In the genomic region with DNA sequence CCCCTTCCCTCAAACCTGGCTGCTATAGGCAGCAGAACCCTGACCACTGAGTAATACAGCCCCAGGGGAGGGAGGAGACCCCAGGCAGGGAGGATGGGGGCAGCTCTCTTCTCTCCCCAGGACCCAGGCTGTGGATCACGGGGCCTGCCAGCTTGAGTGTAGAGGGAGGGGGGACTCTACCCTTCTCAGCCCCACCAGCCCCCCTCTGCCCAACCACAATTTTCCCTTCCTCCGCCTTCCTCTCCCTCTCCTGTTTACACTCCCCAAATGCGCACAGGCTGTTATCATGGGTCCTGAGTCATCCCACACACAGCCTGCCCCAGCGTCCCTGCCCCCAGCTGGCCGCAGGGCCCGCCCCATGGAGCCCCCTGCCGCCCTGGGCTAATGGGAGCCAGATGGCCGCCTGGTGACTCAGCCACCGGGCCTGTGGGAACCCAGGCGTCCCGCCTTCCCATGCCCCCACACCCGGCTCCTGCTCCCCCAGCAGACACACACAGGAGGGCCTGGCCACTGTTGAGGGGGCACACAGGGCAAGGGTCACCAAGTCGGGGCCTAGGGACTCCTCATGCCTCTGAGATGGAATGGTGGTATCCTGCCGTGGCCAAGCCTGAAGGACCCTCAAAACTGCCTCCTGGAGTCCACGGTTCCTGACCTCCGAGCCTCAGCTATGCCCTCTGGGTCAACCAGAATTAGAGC, we compare ENCODE assay signal across 1 cellular context.
TF ChIP-seq lines count a peak whose summit lies in the region.

No MANE protein-coding gene starts in this region.

TF ChIP-seq in GM12878, 131 proteins besides CTCF, POLR2A, EP300 and RAD21:
- TF ChIP-seq HDAC2 (IDR thresholded peaks at IDR 0.05), result no peak
- TF ChIP-seq PML (IDR thresholded peaks at IDR 0.05; ENCODE audit: low read length), result peak; percentile 22; the same call in 1 of the 2 replicates
- TF ChIP-seq POLR2AphosphoS2 (IDR thresholded peaks at IDR 0.05; ENCODE audit: low read depth, low read length), result 0 out of 2 replicates have a peak, but pooled peaks have one; percentile 29
- no peak for TF ChIP-seq USF2 (IDR thresholded peaks at IDR 0.05; ENCODE audit: borderline replicate concordance, low read depth, low read length)
